In genomic region chr21:17270234-17270633, GRCh38 we compare ENCODE assay signal across 8 cellular contexts.
DNase-seq lines count a peak whose midpoint lies in the region; ATAC-seq and TF ChIP-seq lines count a peak whose summit lies in the region.

No MANE protein-coding gene starts in this region.

- H3K27ac ChIP-seq in right cardiac atrium (ENCODE audit: low read length), result no peak overlapping the region

- H3K4me3 ChIP-seq in right cardiac atrium (ENCODE audit: low read length), result no peak overlapping the region

- no peaks in the 10 kb centered on the region for H3K9me3 ChIP-seq in right cardiac atrium (ENCODE audit: control insufficient read depth, low read length)

- H3K27ac Mint-ChIP-seq in WTC11 (no peak overlapping the region), immature natural killer cell (no peak overlapping the region)

- CTCF ChIA-PET in WTC11 (lab: Charles Lee), result interaction anchor here (1.1 kb wide), 1 partner anchor 328 kb away, joined by 4 read pairs; no protein-coding TSS in a partner anchor

- no peak overlapping the region for H3K4me3 Mint-ChIP-seq in WTC11
- H3K4me3 Mint-ChIP-seq in immature natural killer cell, result no peak overlapping the region

- no peaks in the 10 kb centered on the region for H3K27me3 ChIP-seq in right cardiac atrium (ENCODE audit: control insufficient read depth, insufficient read depth)

- H3K36me3 Mint-ChIP-seq in WTC11, result peaks cover 25% of the 10 kb centered on the region
- no peaks in the 10 kb centered on the region for H3K36me3 Mint-ChIP-seq in immature natural killer cell

- no peaks in the 10 kb centered on the region for H3K4me1 Mint-ChIP-seq in WTC11
- no peaks in the 10 kb centered on the region for H3K4me1 Mint-ChIP-seq in immature natural killer cell

- DNase-seq in ELF-1 (ENCODE audit: low read depth, low spot score) (peak; percentile 1), NCI-H1436 (lab: John Stamatoyannopoulos, UW) (peak; percentile 14), WTC11 (ENCODE audit: low spot score) (no peak), right cardiac atrium (peak in 2 of 3 donors; percentile 46 to 77), superior temporal gyrus (ENCODE audit: extremely low spot score) (peak; percentile 79), immature natural killer cell (no peak)
- DNase-seq in activated CD4-positive, alpha-beta T cell treated with anti-CD3 and anti-CD28 coated beads for 1 hour, result no peak
- DNase-seq in activated effector memory CD4-positive, alpha-beta T cell treated with Interleukin-2 at 50 U/mL for 16 hours, result no peak

- peaks cover 3% of the 10 kb centered on the region; the same call in 1 of the 2 replicates for H3K27me3 Mint-ChIP-seq in WTC11 (ENCODE audit: low read depth)
- H3K27me3 Mint-ChIP-seq in immature natural killer cell (ENCODE audit: low read depth in 3 of 3), result peaks cover 0 to 2% (median 0%) of the 10 kb centered on the region in 3 donors

- intact Hi-C loops in right cardiac atrium (cut with DNase I), result no loop called here

- 0% methylated on average over 1 of the region's 1 CpG for WGBS in right cardiac atrium

- H3K4me1 ChIP-seq in right cardiac atrium (ENCODE audit: control insufficient read depth, insufficient read depth, low read length), result no peaks in the 10 kb centered on the region

- POLR2A ChIA-PET in WTC11 (lab: Charles Lee), result no interaction called here

- ATAC-seq in WTC11, result peak; percentile 32
- ATAC-seq in right cardiac atrium, result peak; percentile 94 to 95

- peaks cover 32% of the 10 kb centered on the region for H3K9me3 Mint-ChIP-seq in WTC11
- peaks cover 9 to 34% (median 22%) of the 10 kb centered on the region in 6 donors for H3K9me3 Mint-ChIP-seq in immature natural killer cell

- TF ChIP-seq CTCF in WTC11 (IDR thresholded peaks at IDR 0.05), result no peak

TF ChIP-seq in WTC11, 78 proteins besides CTCF, POLR2A, EP300 and RAD21 (continues in another document):
- TF ChIP-seq TCF7 (CRISPR knock-in tag; IDR thresholded peaks at IDR 0.05; ENCODE audit: low read depth) (no peak), EMX1 (CRISPR knock-in tag; IDR thresholded peaks at IDR 0.05) (no peak), FOXP1 (CRISPR knock-in tag; IDR thresholded peaks at IDR 0.05; ENCODE audit: borderline replicate concordance) (no peak), IRF1 (CRISPR knock-in tag; IDR thresholded peaks at IDR 0.05) (no peak), E2F1 (CRISPR knock-in tag; IDR thresholded peaks at IDR 0.05) (no peak), ZBTB43 (CRISPR knock-in tag; IDR thresholded peaks at IDR 0.05) (no peak), TEAD1 (CRISPR knock-in tag; IDR thresholded peaks at IDR 0.05) (no peak), ERG (CRISPR knock-in tag; IDR thresholded peaks at IDR 0.05) (no peak), AFF4 (CRISPR knock-in tag; IDR thresholded peaks at IDR 0.05; ENCODE audit: borderline replicate concordance) (no peak), ARID4B (CRISPR knock-in tag; IDR thresholded peaks at IDR 0.05; ENCODE audit: borderline replicate concordance) (no peak)

Comparison
In these comparisons a context has a peak if more than half of its experiments do, and no peak if none do; other contexts are left out.
1. DNase-seq: peak in ELF-1 (single experiment), NCI-H1436 (single experiment), right cardiac atrium (2 of 3) and superior temporal gyrus (single experiment); none in WTC11 (single experiment), activated CD4-positive, alpha-beta T cell treated with anti-CD3 and anti-CD28 coated beads for 1 hour (single experiment), activated effector memory CD4-positive, alpha-beta T cell treated with Interleukin-2 at 50 U/mL for 16 hours (single experiment) and immature natural killer cell (0 of 3).